Comparison of ENCODE assay signal across 10 cellular contexts in the genomic region with DNA sequence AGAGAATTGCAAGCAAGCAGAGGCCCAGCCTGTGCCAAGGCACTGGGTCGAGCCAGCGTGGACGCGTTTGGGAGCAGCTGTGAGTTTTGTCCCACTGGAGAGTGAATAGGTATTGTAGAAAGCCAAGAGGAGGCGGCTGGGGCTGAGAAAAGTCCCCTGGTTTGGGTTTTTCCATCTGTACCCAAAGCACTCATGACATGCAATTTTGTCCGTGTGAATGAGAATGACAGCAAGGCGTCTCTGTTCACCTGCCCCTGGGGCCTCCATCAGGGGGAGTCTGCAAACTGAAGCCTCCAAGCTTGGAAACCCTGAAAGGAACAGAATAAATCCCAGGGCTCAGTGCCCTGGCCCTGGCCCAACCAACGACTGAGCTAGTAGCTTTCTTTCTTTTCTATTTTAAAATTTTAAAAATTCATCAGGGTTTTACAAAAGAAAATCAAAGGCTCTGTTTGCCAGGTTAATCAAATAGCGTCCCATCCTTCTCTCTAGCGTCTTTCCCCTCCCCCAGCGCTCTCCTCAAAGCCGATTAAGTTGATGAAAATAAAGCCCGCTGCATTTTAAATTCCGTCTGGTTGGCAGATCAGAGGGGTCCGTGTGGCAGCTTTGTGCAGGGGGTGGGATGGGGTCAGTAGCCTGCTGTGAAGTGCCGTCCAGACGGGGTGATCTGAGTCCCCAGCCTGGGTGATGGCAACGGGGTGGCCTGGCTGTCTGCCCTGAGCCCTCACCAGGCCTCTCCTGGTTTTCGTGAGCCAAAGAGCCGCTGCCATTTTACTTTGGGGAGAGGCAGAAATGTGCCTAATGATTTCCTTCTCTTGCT.
A peak's percentile ranks its signal among the peaks of the same experiment; 100 is the strongest.
DNase-seq lines count a peak whose midpoint lies in the region; ATAC-seq and TF ChIP-seq lines count a peak whose summit lies in the region.
"Had no signal": no experiment of that assay in that cellular context is flagged by ENCODE, and none has a peak within 500 bp of the region (broad histone marks: within the 10 kb centered on the region; RNA-seq: fewer than 3 reads in every experiment).

No MANE protein-coding gene starts in this region.

- in situ Hi-C loops in transverse colon (cut with MboI; ENCODE audit: low pct_ligation_motif_present in 1 of 4, low pct_unique_long_range_greater_than_20kb in 1 of 4, low sequenced_read_pairs in 3 of 4): no loop called here

- TF ChIP-seq CTCF in fibroblast of the aortic adventitia (IDR thresholded peaks at IDR 0.05; ENCODE audit: insufficient read depth, low read length): no peak
- no peak for TF ChIP-seq CTCF in transverse colon (IDR thresholded peaks at IDR 0.05)

- no peaks in the 10 kb centered on the region for H3K27me3 ChIP-seq in SJCRH30
- H3K27me3 ChIP-seq in muscle layer of duodenum (ENCODE audit: low read depth, low read length): no peaks in the 10 kb centered on the region
- no peaks in the 10 kb centered on the region for H3K27me3 ChIP-seq in transverse colon

- no peak for TF ChIP-seq POLR2A in transverse colon (IDR thresholded peaks at IDR 0.05)

- TF ChIP-seq EP300 in transverse colon (IDR thresholded peaks at IDR 0.05; ENCODE audit: low read depth): no peak

- H3K27ac ChIP-seq in SJCRH30 (peak overlapping the region; percentile 90), muscle layer of duodenum (ENCODE audit: low read length) (peak overlapping the region; percentile 67), transverse colon (peak overlapping the region; percentile 57 to 76 (median 66))

- H3K4me1 ChIP-seq in SJCRH30 (peaks cover 69% of the 10 kb centered on the region), muscle layer of duodenum (ENCODE audit: control insufficient read depth in 1 of 2, insufficient read depth in 2 of 2, low read length in 2 of 2) (peaks cover 21 to 26% of the 10 kb centered on the region in 2 donors), transverse colon (peaks cover 14 to 38% (median 33%) of the 10 kb centered on the region in 4 donors)

- peak; percentile 44 to 64 for DNase-seq in SJCRH30
- DNase-seq in fibroblast of the aortic adventitia (ENCODE audit: low read depth): peak; percentile 11
- no peak for DNase-seq in transverse colon
- DNase-seq in activated CD4-positive, alpha-beta T cell treated with anti-CD3 and anti-CD28 coated beads for 1 hour: no peak
- DNase-seq: NCI-H1105 treated with DMSO at 0.1 percent for 48 hours, T1000 had no signal

- H3K4me3 ChIP-seq in SJCRH30 (peak overlapping the region; percentile 50), fibroblast of the aortic adventitia (ENCODE audit: low read depth, low read length) (no peak overlapping the region), muscle layer of duodenum (ENCODE audit: low read depth in 1 of 2, low read length in 2 of 2) (no peak overlapping the region), transverse colon (no peak overlapping the region)

- 14 to 77% methylated on average over 1 to 20 of the region's 20 CpGs for WGBS in transverse colon (ENCODE audit: low coverage in 1 of 2), 2 donors

- ATAC-seq in GM18519 (IDR thresholded peaks at IDR 0.05; ENCODE audit: low FRiP score, unreplicated experiment) (no peak), GM21723 (IDR thresholded peaks at IDR 0.05; ENCODE audit: unreplicated experiment) (no peak)
- ATAC-seq: stimulated activated memory B cell treated with anti-CD40 and anti-IgM and Interleukin-4, amounts not matched to agents 10 μg/mL and 1 μg/mL and 100 μg/mL, for 72 hours had no signal

- H3K9me3 ChIP-seq in SJCRH30 (replicated peaks): no peaks in the 10 kb centered on the region
- H3K9me3 ChIP-seq in muscle layer of duodenum (ENCODE audit: control insufficient read depth in 1 of 2, low read length in 2 of 2): no peaks in the 10 kb centered on the region
- no peaks in the 10 kb centered on the region for H3K9me3 ChIP-seq in transverse colon

- intact Hi-C loops in transverse colon (cut with DNase I; ENCODE audit: low total_unique reads): no loop called here

- H3K36me3 ChIP-seq in SJCRH30: no peaks in the 10 kb centered on the region
- H3K36me3 ChIP-seq in muscle layer of duodenum (ENCODE audit: control insufficient read depth in 1 of 2, insufficient read depth in 2 of 2, low read length in 2 of 2): peaks cover 0 to 10% of the 10 kb centered on the region in 2 donors
- no peaks in the 10 kb centered on the region for H3K36me3 ChIP-seq in transverse colon

Comparison
In these comparisons a context has a peak if more than half of its experiments do, and no peak if none do; other contexts are left out.
1. DNase-seq: peak in SJCRH30 (2 of 2) and fibroblast of the aortic adventitia (single experiment); none in transverse colon (single experiment) and activated CD4-positive, alpha-beta T cell treated with anti-CD3 and anti-CD28 coated beads for 1 hour (single experiment).
2. Peak in every context shown above with its lines, with median percentiles within 50 percentile points of each other: H3K27ac ChIP-seq.